In the genomic region with DNA sequence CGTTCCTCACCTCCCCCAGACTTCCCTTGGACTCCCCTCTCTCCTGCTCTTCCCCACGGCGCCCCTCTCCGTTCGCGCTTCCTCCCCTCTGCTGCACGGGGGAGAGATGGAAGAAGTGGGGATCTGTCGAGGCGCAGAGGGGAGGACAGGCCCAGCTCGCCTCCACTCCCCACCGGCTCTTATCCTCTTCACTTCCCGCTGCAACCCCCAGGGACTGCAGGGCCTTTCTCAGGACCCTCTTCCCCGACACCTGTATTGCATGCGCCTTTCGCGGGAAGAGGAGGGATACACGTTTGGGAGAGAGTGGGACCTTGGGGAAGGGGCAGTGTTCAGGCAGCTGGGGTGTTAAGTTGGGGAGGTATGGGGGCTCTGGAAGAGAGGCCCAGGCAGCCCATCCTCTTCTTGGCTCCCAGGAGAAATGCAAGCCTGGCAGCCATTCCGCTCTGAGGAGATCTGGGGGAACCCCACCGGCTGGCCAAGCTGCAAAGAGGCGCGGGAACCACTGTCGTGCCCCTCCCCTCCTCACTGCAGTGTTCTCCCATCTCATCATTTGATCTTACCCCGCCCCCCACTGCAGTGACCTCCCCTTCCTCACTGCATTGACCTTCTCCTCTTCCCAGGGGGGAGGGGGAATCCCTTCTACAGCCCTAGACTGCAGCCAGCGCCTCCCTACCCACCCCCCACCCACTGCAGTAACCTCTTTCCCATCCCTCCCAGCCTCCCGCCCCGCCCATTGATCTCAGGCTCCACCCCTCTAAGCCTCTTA, we compare ENCODE assay signal across 6 cellular contexts.
DNase-seq lines count a peak whose midpoint lies in the region; ATAC-seq, FAIRE-seq and TF ChIP-seq lines count a peak whose summit lies in the region.

No MANE protein-coding gene starts in this region.

- no peak for ATAC-seq in GM19351 (IDR thresholded peaks at IDR 0.05; ENCODE audit: unreplicated experiment)

- DNase-seq in D721Med (ENCODE audit: insufficient read length, low spot score) (peak; percentile 97), NCI-H69 (lab: John Stamatoyannopoulos, UW) (peak; percentile 62), fibroblast of mammary gland (ENCODE audit: low read depth) (no peak), substantia nigra (lab: John Stamatoyannopoulos, UW) (peak in 3 of 49 donors; percentile 12 to 81 (median 57)), GDM1 (lab: John Stamatoyannopoulos, UW) (no peak)

- FAIRE-seq in D721Med (lab: Jason Lieb, UNC), result no peak

- peak overlapping the region; percentile 86 for H3K27ac ChIP-seq in substantia nigra (ENCODE audit: low read depth, low read length, poor library complexity, severe bottlenecking)

- H3K4me3 ChIP-seq in fibroblast of mammary gland (ENCODE audit: control insufficient read depth, low read depth, low read length), result peak overlapping the region; percentile 61

- TF ChIP-seq CTCF in D721Med (IDR thresholded peaks at IDR 0.05; ENCODE audit: insufficient read depth, missing control alignments), result no peak
- TF ChIP-seq CTCF in fibroblast of mammary gland (conservative IDR thresholded peaks at IDR 0.05; ENCODE audit: control insufficient read depth, insufficient read depth, low read depth, low read length), result no peak

Comparison
In these comparisons a context has a peak if more than half of its experiments do, and no peak if none do; other contexts are left out.
1. DNase-seq: peak in D721Med (single experiment) and NCI-H69 (single experiment); none in fibroblast of mammary gland (single experiment) and GDM1 (single experiment).